In the genomic region with DNA sequence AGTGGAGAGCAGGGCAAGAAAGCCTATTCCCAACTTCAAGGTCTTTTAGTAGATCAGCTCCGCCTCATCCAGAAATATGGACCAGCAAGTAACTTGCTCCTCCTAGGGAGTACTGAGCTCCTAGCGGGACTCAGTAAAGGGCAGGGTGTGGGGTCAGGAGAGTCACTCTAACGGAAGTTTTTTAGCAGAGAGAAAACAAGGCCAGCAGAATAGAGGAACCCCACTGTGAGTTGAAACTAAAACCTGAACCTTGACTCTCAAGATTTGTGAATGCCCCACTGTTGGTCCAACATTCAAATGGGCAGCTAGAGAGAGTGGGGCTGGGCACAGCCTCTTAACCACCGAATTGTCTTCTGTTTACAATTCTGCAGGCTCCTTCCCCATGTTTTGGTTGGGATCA, we compare ENCODE assay signal across 12 cellular contexts.
DNase-seq lines count a peak whose midpoint lies in the region; ATAC-seq, FAIRE-seq and TF ChIP-seq lines count a peak whose summit lies in the region.
"Had no signal": no experiment of that assay in that cellular context is flagged by ENCODE, and none has a peak within 500 bp of the region (broad histone marks: within the 10 kb centered on the region; RNA-seq: fewer than 3 reads in every experiment).

No MANE protein-coding gene starts in this region.

- H3K4me1 Mint-ChIP-seq in naive B cell (peaks cover 32 to 36% (median 35%) of the 10 kb centered on the region in 3 donors), chondrocyte (ENCODE audit: low read depth) (no peaks in the 10 kb centered on the region)
- peaks cover 12% of the 10 kb centered on the region for H3K4me1 Mint-ChIP-seq in activated CD4-positive, alpha-beta T cell treated with anti-CD3 and anti-CD28 coated beads, Interleukin-2, amount 10 ng/mL, durations not matched to agents 24 days and 14 days

- H3K9me3 Mint-ChIP-seq in naive B cell, result no peaks in the 10 kb centered on the region
- H3K9me3 Mint-ChIP-seq in activated CD4-positive, alpha-beta T cell treated with anti-CD3 and anti-CD28 coated beads, Interleukin-2, amount 10 ng/mL, durations not matched to agents 24 days and 14 days, result no peaks in the 10 kb centered on the region
- no peaks in the 10 kb centered on the region for H3K9me3 Mint-ChIP-seq in chondrocyte (ENCODE audit: low read depth)

- H3K4me3 Mint-ChIP-seq in naive B cell (peak overlapping the region; percentile 36 to 90 (median 74)), chondrocyte (ENCODE audit: unreplicated experiment) (no peak overlapping the region)
- H3K4me3 Mint-ChIP-seq in activated CD4-positive, alpha-beta T cell treated with anti-CD3 and anti-CD28 coated beads, Interleukin-2, amount 10 ng/mL, durations not matched to agents 24 days and 14 days, result no peak overlapping the region
- H3K4me3 Mint-ChIP-seq: activated CD4-positive, alpha-beta T cell treated with anti-CD3 and anti-CD28 coated beads for 36 hours had no signal

- DNase-seq in GM18507 (ENCODE audit: extremely low spot score, insufficient read length, low read depth) (no peak), naive B cell (peak; percentile 5), chondrocyte (ENCODE audit: low spot score) (no peak)
- DNase-seq in activated CD4-positive, alpha-beta T cell treated with anti-CD3 and anti-CD28 coated beads, Interleukin-2, amount 10 ng/mL, durations not matched to agents 24 days and 14 days, result no peak
- DNase-seq: activated CD4-positive, alpha-beta T cell treated with anti-CD3 and anti-CD28 coated beads for 36 hours; SHP77 treated with DMSO at 0.1 percent for 48 hours; substantia nigra had no signal

- ATAC-seq in GM21515 (IDR thresholded peaks at IDR 0.05; ENCODE audit: unreplicated experiment) (peak; percentile 44), HG03139 (IDR thresholded peaks at IDR 0.05; ENCODE audit: unreplicated experiment) (peak; percentile 34), naive B cell (ENCODE audit: low read depth in 2 of 2) (peak; percentile 41 to 45), GM18873 (IDR thresholded peaks at IDR 0.05; ENCODE audit: low FRiP score, unreplicated experiment) (no peak)
- no peak for ATAC-seq in activated CD4-positive, CD25-positive, alpha-beta regulatory T cell treated with anti-CD3 and anti-CD28 coated beads, Interleukin-2, amount 50 U/mL, for 24 hours
- ATAC-seq: activated CD4-positive, alpha-beta T cell treated with anti-CD3 and anti-CD28 coated beads for 36 hours had no signal

- FAIRE-seq in GM18507 (lab: Jason Lieb, UNC), result peak; percentile 57
- FAIRE-seq: HTR-8/SVneo had no signal

- TF ChIP-seq CTCF in chondrocyte (IDR thresholded peaks at IDR 0.05), result no peak

- intact Hi-C loops in activated CD4-positive, alpha-beta T cell treated with anti-CD3 and anti-CD28 coated beads, Interleukin-2, amount 10 ng/mL, durations not matched to agents 24 days and 14 days (cut with micrococcal nuclease), result no loop called here

- H3K27ac Mint-ChIP-seq in naive B cell (peak overlapping the region; percentile 82 to 97 (median 95)), chondrocyte (ENCODE audit: unreplicated experiment) (no peak overlapping the region)
- H3K27ac Mint-ChIP-seq in activated CD4-positive, alpha-beta T cell treated with anti-CD3 and anti-CD28 coated beads, Interleukin-2, amount 10 ng/mL, durations not matched to agents 24 days and 14 days, result no peak overlapping the region

- no peaks in the 10 kb centered on the region for H3K27me3 Mint-ChIP-seq in naive B cell
- no peaks in the 10 kb centered on the region for H3K27me3 Mint-ChIP-seq in activated CD4-positive, alpha-beta T cell treated with anti-CD3 and anti-CD28 coated beads, Interleukin-2, amount 10 ng/mL, durations not matched to agents 24 days and 14 days
- no peaks in the 10 kb centered on the region for H3K27me3 Mint-ChIP-seq in chondrocyte (ENCODE audit: low read depth)
- H3K27me3 Mint-ChIP-seq: activated CD4-positive, alpha-beta T cell treated with anti-CD3 and anti-CD28 coated beads for 36 hours had no signal

- H3K36me3 Mint-ChIP-seq in naive B cell, result peaks cover 0 to 5% of the 10 kb centered on the region in 2 donors
- H3K36me3 Mint-ChIP-seq in activated CD4-positive, alpha-beta T cell treated with anti-CD3 and anti-CD28 coated beads, Interleukin-2, amount 10 ng/mL, durations not matched to agents 24 days and 14 days (ENCODE audit: low read depth), result peaks cover 4% of the 10 kb centered on the region
- H3K36me3 Mint-ChIP-seq in chondrocyte (ENCODE audit: low read depth), result no peaks in the 10 kb centered on the region

Comparison
In these comparisons a context has a peak if more than half of its experiments do, and no peak if none do; other contexts are left out.
1. ATAC-seq: peak in GM21515 (single experiment), HG03139 (single experiment) and naive B cell (2 of 2); none in activated CD4-positive, CD25-positive, alpha-beta regulatory T cell treated with anti-CD3 and anti-CD28 coated beads, Interleukin-2, amount 50 U/mL, for 24 hours (0 of 2) and GM18873 (single experiment).
2. H3K27ac Mint-ChIP-seq: peak in naive B cell (6 of 6); none in activated CD4-positive, alpha-beta T cell treated with anti-CD3 and anti-CD28 coated beads, Interleukin-2, amount 10 ng/mL, durations not matched to agents 24 days and 14 days (single experiment) and chondrocyte (single experiment).
3. H3K4me3 Mint-ChIP-seq: peak in naive B cell (8 of 8); none in activated CD4-positive, alpha-beta T cell treated with anti-CD3 and anti-CD28 coated beads, Interleukin-2, amount 10 ng/mL, durations not matched to agents 24 days and 14 days (single experiment) and chondrocyte (single experiment).